ENCODE assay signal across 8 cellular contexts in genomic region chr7:116776610-116777289, GRCh38.
A peak's percentile ranks its signal among the peaks of the same experiment; 100 is the strongest.
DNase-seq lines count a peak whose midpoint lies in the region; ATAC-seq and TF ChIP-seq lines count a peak whose summit lies in the region.

No MANE protein-coding gene starts in this region.

- no peak for DNase-seq in activated T-cell treated with anti-CD3 and anti-CD28 coated beads, Interleukin-2, amount 50 U/mL, for 4 hours
- DNase-seq in activated T-cell treated with anti-CD3 and anti-CD28 coated beads for 4 hours (no peak), stromal cell of bone marrow (ENCODE audit: low read depth) (peak; percentile 85), GM13976 (ENCODE audit: low spot score) (no peak), HuH-7 (ENCODE audit: low spot score) (no peak)

- peaks cover 14% of the 10 kb centered on the region for H3K27me3 Mint-ChIP-seq in activated T-cell treated with anti-CD3 and anti-CD28 coated beads, Interleukin-2, amount 50 U/mL, for 4 hours (ENCODE audit: low read depth)

- no peaks in the 10 kb centered on the region for H3K4me1 Mint-ChIP-seq in activated T-cell treated with anti-CD3 and anti-CD28 coated beads, Interleukin-2, amount 50 U/mL, for 4 hours (ENCODE audit: low read depth)

- H3K36me3 Mint-ChIP-seq in activated T-cell treated with anti-CD3 and anti-CD28 coated beads, Interleukin-2, amount 50 U/mL, for 4 hours (ENCODE audit: insufficient read depth): no peaks in the 10 kb centered on the region

- in situ Hi-C loops in GM13976 (cut with MboI; ENCODE audit: low sequenced_read_pairs, unreplicated experiment): no loop called here

- no peak overlapping the region for H3K4me3 Mint-ChIP-seq in activated T-cell treated with anti-CD3 and anti-CD28 coated beads, Interleukin-2, amount 50 U/mL, for 4 hours

- peak; percentile 65 to 76 for ATAC-seq in activated T-cell treated with anti-CD3 and anti-CD28 coated beads, Interleukin-2, amount 50 U/mL, for 4 hours
- ATAC-seq in HG03571 (IDR thresholded peaks at IDR 0.05; ENCODE audit: unreplicated experiment) (peak; percentile 68), esophagus mucosa (peak; percentile 82), GM21515 (IDR thresholded peaks at IDR 0.05; ENCODE audit: unreplicated experiment) (no peak)

- H3K9me3 Mint-ChIP-seq in activated T-cell treated with anti-CD3 and anti-CD28 coated beads, Interleukin-2, amount 50 U/mL, for 4 hours: no peaks in the 10 kb centered on the region

- no peak for TF ChIP-seq CTCF in GM13976 (IDR thresholded peaks at IDR 0.05; ENCODE audit: borderline replicate concordance, control extremely low read depth, extremely low read depth, insufficient read depth, missing control alignments)
